Comparison of ENCODE assay signal across 8 cellular contexts in the genomic region with DNA sequence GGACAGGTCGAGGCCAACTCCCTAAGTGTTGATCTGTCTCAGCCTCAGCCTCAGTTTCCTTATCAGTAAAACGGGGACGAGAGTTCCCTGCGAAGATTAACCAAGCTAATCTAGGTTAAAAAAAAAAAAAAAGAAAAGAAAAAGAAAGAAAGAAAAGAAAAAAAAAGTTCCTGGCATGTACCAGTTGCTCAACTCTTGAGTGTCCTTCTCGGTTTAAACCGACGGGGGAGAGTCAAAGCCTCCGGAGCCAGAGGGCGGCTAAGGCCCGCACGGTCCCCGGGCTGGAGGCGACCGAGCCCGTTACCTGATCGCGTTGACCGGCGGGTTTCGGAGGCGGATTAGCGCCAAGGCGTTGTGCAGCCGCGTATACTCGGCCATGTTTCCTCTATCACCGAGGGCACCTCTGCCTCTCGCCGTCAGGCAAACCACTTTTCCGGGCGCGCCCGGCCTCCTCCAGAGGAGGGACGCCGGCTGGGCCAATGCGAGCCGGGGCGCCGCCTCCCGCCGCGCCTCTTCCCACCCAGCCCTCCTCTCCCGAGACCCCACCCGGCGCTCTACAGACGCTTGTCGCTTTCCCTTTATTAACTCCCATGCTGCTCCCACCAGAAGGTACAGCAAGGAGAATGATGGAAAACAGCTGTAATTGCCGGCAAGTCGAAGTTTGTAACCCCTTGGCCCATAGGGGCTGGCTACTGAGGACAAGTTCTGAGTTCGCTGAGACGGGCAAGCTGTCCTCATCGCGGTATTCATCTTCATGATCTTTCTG. TPM values are rescaled to one million over a fixed set of nuclear protein-coding genes. Genes with fewer than 3 reads are reported as not detected.
A peak's percentile ranks its signal among the peaks of the same experiment; 100 is the strongest.
DNase-seq lines count a peak whose midpoint lies in the region; ATAC-seq, FAIRE-seq and TF ChIP-seq lines count a peak whose summit lies in the region.

Gene EHHADH, minus strand, starts transcription at position 405 of the 766 bp plus-strand sequence. Its CDS starts 27 bp downstream, at position 378.

- H4K20me1 ChIP-seq in GM23338 (replicated peaks; ENCODE audit: insufficient read depth) (no peaks in the 10 kb centered on the region), keratinocyte (ENCODE audit: control insufficient read depth, extremely low read depth, insufficient read depth, low read length) (no peaks in the 10 kb centered on the region)

- peaks cover 16% of the 10 kb centered on the region for H3K4me1 ChIP-seq in GM23338 (ENCODE audit: insufficient read depth)
- H3K4me1 ChIP-seq in keratinocyte (ENCODE audit: control insufficient read depth, extremely low read depth, insufficient read depth, low read length) = no peaks in the 10 kb centered on the region

- dilution Hi-C loops in keratinocyte (cut with MboI; ENCODE audit: extremely low pct_ligation_motif_present, low sequenced_read_pairs) = no loop called here

- H3K9ac ChIP-seq in keratinocyte (ENCODE audit: control insufficient read depth, extremely low read depth, insufficient read depth, low read length) = peak within 1 kb of the TSS; percentile 77

- H3K27ac Mint-ChIP-seq in GM23338 = no peak within 1 kb of the TSS
- no peak within 1 kb of the TSS for H3K27ac Mint-ChIP-seq in WTC11

- no peaks in the 10 kb centered on the region for H3K9me3 ChIP-seq in keratinocyte (ENCODE audit: control insufficient read depth, low read depth, low read length)

- H3F3A ChIP-seq in GM23338 (replicated peaks; ENCODE audit: low read depth) = no peaks in the 10 kb centered on the region

- peak within 1 kb of the TSS; percentile 71 for H3K4me3 Mint-ChIP-seq in GM23338
- peak within 1 kb of the TSS; percentile 71 for H3K4me3 Mint-ChIP-seq in WTC11

- ATAC-seq in GM23338 (peak; percentile 93), WTC11 (peak; percentile 89)

- POLR2A ChIA-PET in WTC11 (lab: Charles Lee) = no interaction called here

- H3K9me3 Mint-ChIP-seq in GM23338 (peaks cover 22% of the 10 kb centered on the region; the same call in 2 of the 3 replicates), WTC11 (peaks cover 28% of the 10 kb centered on the region)

- peak within 1 kb of the TSS; percentile 81 for H3K4me2 ChIP-seq in GM23338
- peak within 1 kb of the TSS; percentile 66 for H3K4me2 ChIP-seq in keratinocyte (ENCODE audit: control insufficient read depth, extremely low read depth, insufficient read depth, low read depth, low read length)

- H3K4me3 ChIP-seq in GM23338 (peak within 1 kb of the TSS; percentile 68), keratinocyte (ENCODE audit: control insufficient read depth in 2 of 3, extremely low read depth in 1 of 3, insufficient read depth in 2 of 3, low read depth in 1 of 3, low read length in 3 of 3) (peak within 1 kb of the TSS; percentile 67 to 84 (median 72))

- peak within 1 kb of the TSS; percentile 96 for H2AFZ ChIP-seq in GM23338
- peak within 1 kb of the TSS; percentile 77 for H2AFZ ChIP-seq in keratinocyte (ENCODE audit: control insufficient read depth, low read length)

- H3K27me3 ChIP-seq in GM23338 (ENCODE audit: insufficient read depth) = no peaks in the 10 kb centered on the region
- no peaks in the 10 kb centered on the region for H3K27me3 ChIP-seq in keratinocyte (ENCODE audit: control insufficient read depth, extremely low read depth, insufficient read depth, low read length)

- H3K36me3 Mint-ChIP-seq in GM23338 (ENCODE audit: low read depth) (peaks cover 15% of the 10 kb centered on the region; the same call in 2 of the 3 replicates), WTC11 (peaks cover 15% of the 10 kb centered on the region)

- CTCF ChIA-PET in WTC11 (lab: Charles Lee) = interaction anchor here (0.6 to 1.2 kb wide), 4 partner anchors 16 to 188 kb away, joined by 3 read pairs; no protein-coding TSS in a partner anchor

- no peak for TF ChIP-seq CTCF in GM23338 (conservative IDR thresholded peaks at IDR 0.05; ENCODE audit: low read depth in 2 of 2)
- TF ChIP-seq CTCF in WTC11 (IDR thresholded peaks at IDR 0.05) = no peak
- no peak for TF ChIP-seq CTCF in keratinocyte (optimal IDR thresholded peaks at IDR 0.05 in 1 of 3, IDR thresholded peaks at IDR 0.05 in 1 of 3, conservative IDR thresholded peaks at IDR 0.05 in 1 of 3; ENCODE audit: extremely low read depth in 1 of 3, insufficient read depth in 2 of 3, low read length in 3 of 3)

- H3K36me3 ChIP-seq in GM23338 (ENCODE audit: insufficient read depth) (no peaks in the 10 kb centered on the region), keratinocyte (ENCODE audit: control insufficient read depth in 2 of 2, extremely low read depth in 1 of 2, insufficient read depth in 2 of 2, low read length in 2 of 2) (no peaks in the 10 kb centered on the region)

- H3K4me1 Mint-ChIP-seq in GM23338 = peaks cover 8% of the 10 kb centered on the region; the same call in 2 of the 3 replicates
- peaks cover 7% of the 10 kb centered on the region for H3K4me1 Mint-ChIP-seq in WTC11

- no peaks in the 10 kb centered on the region; the same call in 1 of the 2 replicates for H3K9me2 ChIP-seq in GM23338 (ENCODE audit: insufficient read depth)

- DNase-seq in DMS 273 (lab: John Stamatoyannopoulos, UW; ENCODE audit: unreplicated experiment) (peak; percentile 94), GM23338 (ENCODE audit: low spot score) (peak; percentile 66), NCI-H146 (lab: John Stamatoyannopoulos, UW) (peak; percentile 68), WTC11 (ENCODE audit: low spot score) (peak; percentile 60), caudate nucleus (lab: John Stamatoyannopoulos, UW) (peak in 40 of 61 donors; percentile 3 to 59 (median 18)), keratinocyte (ENCODE audit: low read depth, low spot score) (no peak), NAMALWA (ENCODE audit: low spot score) (no peak)
- peak; percentile 75 for DNase-seq in stimulated activated CD4-positive, alpha-beta T cell treated with anti-CD3 and anti-CD28 coated beads, Interleukin-15, amount 100 ng/mL, for 24 hours

- H3K9me1 ChIP-seq in keratinocyte (ENCODE audit: control insufficient read depth, extremely low read depth, insufficient read depth, low read length) = no peaks in the 10 kb centered on the region

- no peak for FAIRE-seq in keratinocyte (lab: Jason Lieb, UNC)

- H3K27me3 Mint-ChIP-seq in GM23338 (ENCODE audit: insufficient read depth, low read depth, poor library complexity) (no peaks in the 10 kb centered on the region), WTC11 (ENCODE audit: low read depth) (no peaks in the 10 kb centered on the region)

- H3K27ac ChIP-seq in GM23338 (ENCODE audit: low read depth) (peak within 1 kb of the TSS; percentile 56; the same call in 1 of the 2 replicates), caudate nucleus (ENCODE audit: low read depth, low read length) (no peak within 1 kb of the TSS), keratinocyte (ENCODE audit: control insufficient read depth, insufficient read depth, low read length) (peak within 1 kb of the TSS; percentile 47)

- no peaks in the 10 kb centered on the region for H3K79me2 ChIP-seq in GM23338 (replicated peaks; ENCODE audit: insufficient read depth)
- H3K79me2 ChIP-seq in keratinocyte (ENCODE audit: control insufficient read depth, insufficient read depth, low read length) = no peaks in the 10 kb centered on the region

TF ChIP-seq in WTC11, 78 proteins besides CTCF, POLR2A, EP300 and RAD21 (continues in another document):
- TF ChIP-seq TEAD4 (CRISPR knock-in tag; IDR thresholded peaks at IDR 0.05) (no peak), GABPB1 (CRISPR knock-in tag; IDR thresholded peaks at IDR 0.05) (0 out of 2 replicates have a peak, but pooled peaks have one; percentile 14), FOXK1 (CRISPR knock-in tag; IDR thresholded peaks at IDR 0.05) (0 out of 2 replicates have a peak, but pooled peaks have one; percentile 27), ZNF423 (CRISPR knock-in tag; IDR thresholded peaks at IDR 0.05) (peak; percentile 76), NFE2L1 (CRISPR knock-in tag; IDR thresholded peaks at IDR 0.05) (no peak), PREB (CRISPR knock-in tag; IDR thresholded peaks at IDR 0.05; ENCODE audit: borderline replicate concordance) (no peak), NR1H2 (CRISPR knock-in tag; IDR thresholded peaks at IDR 0.05) (no peak), RORB (CRISPR knock-in tag; IDR thresholded peaks at IDR 0.05) (no peak), ZNF232 (CRISPR knock-in tag; IDR thresholded peaks at IDR 0.05) (no peak)
- TF ChIP-seq, protein P1, sequence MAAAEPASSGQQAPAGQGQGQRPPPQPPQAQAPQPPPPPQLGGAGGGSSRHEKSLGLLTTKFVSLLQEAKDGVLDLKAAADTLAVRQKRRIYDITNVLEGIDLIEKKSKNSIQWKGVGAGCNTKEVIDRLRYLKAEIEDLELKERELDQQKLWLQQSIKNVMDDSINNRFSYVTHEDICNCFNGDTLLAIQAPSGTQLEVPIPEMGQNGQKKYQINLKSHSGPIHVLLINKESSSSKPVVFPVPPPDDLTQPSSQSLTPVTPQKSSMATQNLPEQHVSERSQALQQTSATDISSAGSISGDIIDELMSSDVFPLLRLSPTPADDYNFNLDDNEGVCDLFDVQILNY (CRISPR knock-in tag; IDR thresholded peaks at IDR 0.05) = no peak

RNA-seq across cellular contexts. Expression of gene EHHADH, which starts in this region (rescaled TPM):
- 5.1 and 6.0 TPM in 2 replicates for total RNA-seq in GM23338 (2014; rRNA removed; shearing (Covaris generic))
- polyA plus RNA-seq in GM23338 (2016; fragmentation: Nextera tagmentation; extraction: Ambion mirVana) = 1.7 and 2.5 TPM in 2 replicates
- 4.2 to 4.9 TPM (median 4.3 TPM) in 3 replicates for total RNA-seq in WTC11 (2021)
- 4.8 to 6.0 TPM (median 5.6 TPM) in 3 replicates for polyA plus RNA-seq in keratinocyte
- polyA plus RNA-seq in keratinocyte (2011; ENCODE audit: low read depth) = 3.7 TPM
- 3.4 and 5.2 TPM in 2 replicates for polyA plus RNA-seq in keratinocyte (2011; cell fraction: cytosol; rRNA removed)
- 5.2 and 5.4 TPM in 2 replicates for polyA plus RNA-seq in keratinocyte (2011; cell fraction: nucleus; rRNA removed)
- 1.8 and 4.8 TPM in 2 replicates for polyA plus RNA-seq in keratinocyte (2012; ENCODE audit: low replicate concordance)
- polyA minus RNA-seq in keratinocyte = 3.2 to 16.9 TPM (median 7.1 TPM) in 3 replicates
- polyA minus RNA-seq in keratinocyte (2011; cell fraction: cytosol; rRNA and poly(A)+ RNA removed) = 4.4 TPM
- polyA minus RNA-seq in keratinocyte (2011; cell fraction: nucleus; rRNA and poly(A)+ RNA removed) = 4.9 and 6.5 TPM in 2 replicates

Comparison
In these comparisons a context has a peak if more than half of its experiments do, and no peak if none do; other contexts are left out.
1. DNase-seq: peak in DMS 273 (single experiment), GM23338 (single experiment), NCI-H146 (single experiment), WTC11 (single experiment), caudate nucleus (40 of 61) and stimulated activated CD4-positive, alpha-beta T cell treated with anti-CD3 and anti-CD28 coated beads, Interleukin-15, amount 100 ng/mL, for 24 hours (single experiment); none in keratinocyte (single experiment) and NAMALWA (single experiment).